Comparison of ENCODE assay signal across 12 cellular contexts in genomic region chr17:9023389-9024210, GRCh38. TPM values are rescaled to one million over a fixed set of nuclear protein-coding genes. Genes with fewer than 3 reads are reported as not detected.
DNase-seq lines count a peak whose midpoint lies in the region; ATAC-seq and TF ChIP-seq lines count a peak whose summit lies in the region.
"Had no signal": no experiment of that assay in that cellular context is flagged by ENCODE, and none has a peak within 500 bp of the region (broad histone marks: within the 10 kb centered on the region; RNA-seq: fewer than 3 reads in every experiment).

No MANE protein-coding gene starts in this region.

- no peaks in the 10 kb centered on the region for H3K36me3 ChIP-seq in heart left ventricle
- H3K36me3 ChIP-seq in endocrine pancreas (ENCODE audit: control insufficient read depth, insufficient read depth, low read length): no peaks in the 10 kb centered on the region
- no peaks in the 10 kb centered on the region for H3K36me3 ChIP-seq in neural cell (ENCODE audit: insufficient read depth, low read length)
- H3K36me3 ChIP-seq in urinary bladder (ENCODE audit: insufficient read depth): no peaks in the 10 kb centered on the region
- H3K36me3 ChIP-seq: BLaER1 treated with 17β-estradiol and CSF1 and Interleukin-3, amounts not matched to agents 10 nM and 100 nM had no signal

- WGBS in heart left ventricle, 4 donors: 16 to 36% (median 23%) methylated on average over 31 to 49 of the region's 49 CpGs
- WGBS in urinary bladder: 23% methylated on average over 49 of the region's 49 CpGs

- H3K9me3 ChIP-seq in heart left ventricle (no peaks in the 10 kb centered on the region), endocrine pancreas (ENCODE audit: control insufficient read depth, low read length) (no peaks in the 10 kb centered on the region), neural cell (ENCODE audit: low read length) (no peaks in the 10 kb centered on the region)

- H3K27ac ChIP-seq in heart left ventricle: peak overlapping the region in 2 of 12 donors; percentile 84 to 85
- no peak overlapping the region for H3K27ac ChIP-seq in neural cell (ENCODE audit: low read length)
- no peak overlapping the region for H3K27ac ChIP-seq in urinary bladder (ENCODE audit: low read depth)
- H3K27ac ChIP-seq: BLaER1 treated with 17β-estradiol and CSF1 and Interleukin-3, amounts not matched to agents 10 nM and 100 nM had no signal

- no peak for DNase-seq in heart left ventricle
- DNase-seq in Right ventricle myocardium superior: no peak
- DNase-seq in NCI-H146 (lab: John Stamatoyannopoulos, UW): no peak
- no peak for DNase-seq in DMS 273 treated with DMSO at 0.1 percent for 48 hours (lab: John Stamatoyannopoulos, UW)
- DNase-seq in GDM1 (lab: John Stamatoyannopoulos, UW): no peak
- DNase-seq: MM.1S, NCI-H526 treated with DMSO at 0.1 percent for 48 hours, SW 1271 had no signal

- no peak overlapping the region for H3K4me2 ChIP-seq in neural cell (ENCODE audit: low read length)

- peak overlapping the region in 11 of 12 donors; percentile 15 to 88 (median 73) for H3K4me3 ChIP-seq in heart left ventricle
- peak overlapping the region; percentile 68 for H3K4me3 ChIP-seq in endocrine pancreas (ENCODE audit: control insufficient read depth, insufficient read depth, low read length)
- H3K4me3 ChIP-seq in neural cell (ENCODE audit: low read length): peak overlapping the region; percentile 86
- H3K4me3 ChIP-seq in urinary bladder (ENCODE audit: low read depth, low read length): peak overlapping the region; percentile 63

- ATAC-seq in heart left ventricle: peak in 1 of 4 donors; percentile 1
- no peak for ATAC-seq in Right ventricle myocardium superior (ENCODE audit: poor library complexity)

- H2AFZ ChIP-seq in neural cell (ENCODE audit: low read depth, low read length): no peak overlapping the region

- H3K27me3 ChIP-seq in heart left ventricle (peaks cover 0 to 67% (median 29%) of the 10 kb centered on the region in 9 donors), endocrine pancreas (ENCODE audit: control insufficient read depth, insufficient read depth, low read length) (no peaks in the 10 kb centered on the region), neural cell (ENCODE audit: insufficient read depth, low read depth, low read length) (peaks cover 57% of the 10 kb centered on the region)

- H3K4me1 ChIP-seq in heart left ventricle (peaks cover 0 to 37% (median 18%) of the 10 kb centered on the region in 12 donors), endocrine pancreas (ENCODE audit: control insufficient read depth, insufficient read depth, low read length) (no peaks in the 10 kb centered on the region), urinary bladder (ENCODE audit: insufficient read depth) (no peaks in the 10 kb centered on the region)

- TF ChIP-seq RAD21 in neural cell (conservative IDR thresholded peaks at IDR 0.05): no peak

- no peaks in the 10 kb centered on the region for H3K9me2 ChIP-seq in neural cell (ENCODE audit: insufficient read depth, low read length)

- H4K20me1 ChIP-seq in neural cell (ENCODE audit: insufficient read depth): no peaks in the 10 kb centered on the region

- intact Hi-C loops in heart left ventricle (cut with DNase I) (no loop called here), Right ventricle myocardium superior (cut with DNase I) (loop anchor here (10.0 kb wide), 1 partner anchor 91 kb away; no protein-coding TSS in a partner anchor)

- TF ChIP-seq EP300 in neural cell (conservative IDR thresholded peaks at IDR 0.05; ENCODE audit: poor library complexity, severe bottlenecking): no peak

- H3K9ac ChIP-seq in endocrine pancreas (ENCODE audit: control insufficient read depth, insufficient read depth, low read length) (peak overlapping the region; percentile 10), neural cell (ENCODE audit: low read length) (no peak overlapping the region)
- H3K9ac ChIP-seq: BLaER1 treated with 17β-estradiol and CSF1 and Interleukin-3, amounts not matched to agents 10 nM and 100 nM had no signal

- H3F3A ChIP-seq in neural cell (ENCODE audit: insufficient read depth, low read length, poor library complexity, severe bottlenecking): no peaks in the 10 kb centered on the region

- H3K79me2 ChIP-seq in neural cell (replicated peaks; ENCODE audit: insufficient read depth, low read length): peaks cover 4% of the 10 kb centered on the region

- TF ChIP-seq CTCF in heart left ventricle (IDR thresholded peaks at IDR 0.05) (no peak), neural cell (IDR thresholded peaks at IDR 0.05; ENCODE audit: poor library complexity, severe bottlenecking) (no peak)

- no peak for TF ChIP-seq POLR2A in heart left ventricle (IDR thresholded peaks at IDR 0.05)

TF ChIP-seq in neural cell, 6 proteins besides CTCF, POLR2A, EP300 and RAD21:
- TF ChIP-seq REST (IDR thresholded peaks at IDR 0.05; ENCODE audit: borderline replicate concordance): no peak
- TF ChIP-seq EZH2 (IDR thresholded peaks at IDR 0.05; ENCODE audit: borderline replicate concordance, insufficient read depth, low read length, poor library complexity, severe bottlenecking): no peak
- peak; percentile 25 for TF ChIP-seq POLR2AphosphoS5 (IDR thresholded peaks at IDR 0.05)
- no peak for TF ChIP-seq SMC3 (conservative IDR thresholded peaks at IDR 0.05; ENCODE audit: poor library complexity)

RNA-seq across cellular contexts. Expression of gene NTN1, which starts 2.3 kb away (rescaled TPM):
- total RNA-seq in heart left ventricle (10 to 100 TPM in 7 of 9 donors, 1 to 10 TPM in 2; 9.3 to 25.8 (median 19.2) TPM), Right ventricle myocardium superior (19.4 TPM), urinary bladder (9.7 TPM)
- polyA plus RNA-seq in heart left ventricle (10 to 100 TPM in 1 of 2 donors, 1 to 10 TPM in 1; 9.6 to 16.6 TPM), neural cell (16.2 and 18.1 TPM in 2 replicates), urinary bladder (23.9 TPM)
- 24.1 and 24.8 TPM in 2 replicates for polyA minus RNA-seq in neural cell

RNA-seq across cellular contexts. Expression of gene PIK3R5, which starts 58.1 kb away (rescaled TPM):
- total RNA-seq in heart left ventricle (10 to 100 TPM in 1 of 9 donors, 1 to 10 TPM in 8; 1.5 to 21.6 (median 2.9) TPM), Right ventricle myocardium superior (2.5 TPM), urinary bladder (3.1 TPM)
- polyA plus RNA-seq in heart left ventricle (1 to 10 TPM; 1.4 to 1.9 TPM), neural cell (not detected in 2 replicates), urinary bladder (4.6 TPM)
- polyA minus RNA-seq in neural cell: not detected in 2 replicates
